In the genomic region with DNA sequence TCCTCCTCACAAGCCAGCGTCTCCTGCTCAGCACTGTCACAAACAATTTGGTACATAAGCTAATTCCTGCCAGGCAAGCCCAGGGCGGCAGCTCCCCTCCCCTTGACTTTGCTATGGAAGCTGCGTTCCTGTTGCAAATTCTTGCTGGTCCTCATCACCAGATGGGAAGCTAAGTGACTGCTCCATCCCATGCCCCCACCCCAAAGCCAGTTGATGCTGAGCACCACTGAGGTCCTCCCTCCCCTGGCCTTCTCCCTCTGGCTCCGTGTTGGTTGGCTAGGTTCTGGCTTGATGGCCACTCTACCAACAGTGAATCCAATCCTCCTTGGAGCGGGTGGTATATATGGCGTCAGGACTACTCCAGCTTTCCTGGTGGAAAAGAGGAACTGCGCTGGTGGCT, we compare ENCODE assay signal across 20 cellular contexts. TPM values are rescaled to one million over a fixed set of nuclear protein-coding genes. Genes with fewer than 3 reads are reported as not detected.
A peak's percentile ranks its signal among the peaks of the same experiment; 100 is the strongest.
DNase-seq lines count a peak whose midpoint lies in the region; ATAC-seq, FAIRE-seq and TF ChIP-seq lines count a peak whose summit lies in the region.
"Had no signal": no experiment of that assay in that cellular context is flagged by ENCODE, and none has a peak within 500 bp of the region (broad histone marks: within the 10 kb centered on the region; RNA-seq: fewer than 3 reads in every experiment).

No MANE protein-coding gene starts in this region.

- H3K36me3 Mint-ChIP-seq in stimulated activated effector memory CD8-positive, alpha-beta T cell treated with anti-CD3 and anti-CD28 coated beads, Interleukin-12 subunit alpha, Interleukin-12 subunit beta, amount 100 ng/mL, for 72 hours: peaks cover 14% of the 10 kb centered on the region

- H3K27me3 ChIP-seq in H1 (replicated peaks in 1 of 4; ENCODE audit: control insufficient read depth in 3 of 4, extremely low read depth in 1 of 4, insufficient read depth in 3 of 4, low read length in 3 of 4): no peaks in the 10 kb centered on the region
- H3K27me3 ChIP-seq: MG63 had no signal

- H3K23ac ChIP-seq in H1 (ENCODE audit: insufficient read length): no peak overlapping the region

- 0 out of 2 replicates have a peak overlapping the region, but pooled peaks have one; percentile 20 for H2BK15ac ChIP-seq in H1 (ENCODE audit: low read length)

- no peaks in the 10 kb centered on the region for H3K79me1 ChIP-seq in H1 (ENCODE audit: low read depth, low read length)

- 0 out of 2 replicates have a peak overlapping the region, but pooled peaks have one; percentile 78 for H2BK12ac ChIP-seq in H1 (ENCODE audit: low read depth, low read length)

- H3K4me3 ChIP-seq in H1 (ENCODE audit: extremely low read depth in 1 of 4, insufficient read depth in 2 of 4, low read depth in 3 of 4, low read length in 4 of 4): no peak overlapping the region
- H3K4me3 ChIP-seq: GM12878, MG63 had no signal

- H4K20me1 ChIP-seq in H1 (replicated peaks in 1 of 2; ENCODE audit: control insufficient read depth in 1 of 2, insufficient read depth in 2 of 2, low read length in 2 of 2): no peaks in the 10 kb centered on the region

- H3K4ac ChIP-seq in H1 (replicated peaks; ENCODE audit: insufficient read length, low read depth, low read length): peak overlapping the region; percentile 72

- H3K9me3 ChIP-seq in H1 (ENCODE audit: insufficient read depth in 2 of 2, low read depth in 1 of 2, low read length in 1 of 2): no peaks in the 10 kb centered on the region
- H3K9me3 ChIP-seq: MG63 had no signal

- CTCF ChIA-PET in H1 (lab: Charles Lee; ENCODE audit: partially characterized antibody): interaction anchor here (0.9 to 4.7 kb wide), 6 partner anchors 18 to 113 kb away, joined by 3 to 30 read pairs (median 4); no protein-coding TSS in a partner anchor

- H4K91ac ChIP-seq in H1 (replicated peaks; ENCODE audit: insufficient read length, low read length): peak overlapping the region; percentile 25

- peaks cover 8 to 24% (median 18%) of the 10 kb centered on the region in 4 experiments for H3K4me1 ChIP-seq in H1 (replicated peaks in 1 of 4; ENCODE audit: control insufficient read depth in 3 of 4, insufficient read depth in 4 of 4, low read length in 3 of 4)

- H3K18ac ChIP-seq in H1 (ENCODE audit: extremely low read depth, low read length): peak overlapping the region; percentile 28

- no peak overlapping the region for H3K14ac ChIP-seq in H1 (ENCODE audit: insufficient read length)

- no peak for DNase-seq in GM12891 (ENCODE audit: insufficient read length, low spot score)
- DNase-seq in H1 (ENCODE audit: low read depth in 1 of 2, low spot score in 2 of 2): no peak
- DNase-seq in stimulated activated effector memory CD8-positive, alpha-beta T cell treated with anti-CD3 and anti-CD28 coated beads, Interleukin-12 subunit alpha, Interleukin-12 subunit beta, amount 100 ng/mL, for 72 hours (ENCODE audit: low spot score in 2 of 2): no peak
- DNase-seq in MV-4-11 (lab: John Stamatoyannopoulos, UW): no peak
- DNase-seq in nucleus accumbens (lab: John Stamatoyannopoulos, UW): no peak
- DNase-seq: DMS 273 treated with DMSO at 0.1 percent for 48 hours, GDM1, GOT3, Karpas-422, MG63, NCI-H1105, NCI-H1694 treated with DMSO at 0.1 percent for 48 hours, NCI-H2107, NCI-H2227 treated with DMSO at 0.1 percent for 48 hours, NCI-H524 had no signal

- ATAC-seq in stimulated activated effector memory CD8-positive, alpha-beta T cell treated with anti-CD3 and anti-CD28 coated beads, Interleukin-12 subunit alpha, Interleukin-12 subunit beta, amount 100 ng/mL, for 72 hours: no peak
- no peak for ATAC-seq in HG02588 (IDR thresholded peaks at IDR 0.05; ENCODE audit: unreplicated experiment)
- ATAC-seq: GM12878 had no signal

- POLR2A ChIA-PET in H1 (lab: Charles Lee; ENCODE audit: partially characterized antibody): interaction anchor here (0.6 to 2.6 kb wide), 11 partner anchors 9 to 216 kb away, joined by 3 to 7 read pairs (median 5); a partner anchor contains a TSS

- peak overlapping the region; percentile 69; the same call in 1 of the 2 replicates for H2BK5ac ChIP-seq in H1 (ENCODE audit: low read depth, low read length)

- no peaks in the 10 kb centered on the region for H3K23me2 ChIP-seq in H1 (ENCODE audit: low read depth, low read length)

- H3K4me2 ChIP-seq in H1 (ENCODE audit: insufficient read depth in 1 of 2, low read depth in 2 of 2, low read length in 2 of 2): no peak overlapping the region

- peaks cover 0 to 13% (median 5%) of the 10 kb centered on the region in 4 experiments; a peak in 4 of 8 replicates for H3K36me3 ChIP-seq in H1 (ENCODE audit: control insufficient read depth in 2 of 4, insufficient read depth in 4 of 4, low read length in 3 of 4)

- TF ChIP-seq POLR2A in GM12891 (IDR thresholded peaks at IDR 0.05; ENCODE audit: low read depth, low read length) (no peak), H1 (IDR thresholded peaks at IDR 0.05; ENCODE audit: control extremely low read depth in 1 of 2, low read depth in 2 of 2, low read length in 2 of 2) (no peak)

- H3K27ac Mint-ChIP-seq in stimulated activated effector memory CD8-positive, alpha-beta T cell treated with anti-CD3 and anti-CD28 coated beads, Interleukin-12 subunit alpha, Interleukin-12 subunit beta, amount 100 ng/mL, for 72 hours: peak overlapping the region; percentile 64

- peak overlapping the region; percentile 23 for H4K5ac ChIP-seq in H1 (ENCODE audit: insufficient read length, low read depth, low read length)

- TF ChIP-seq EP300 in H1 (IDR thresholded peaks at IDR 0.05; ENCODE audit: borderline replicate concordance in 1 of 2, low read depth in 2 of 2, low read length in 2 of 2): no peak

- TF ChIP-seq CTCF in H1 (IDR thresholded peaks at IDR 0.05; ENCODE audit: control extremely low read depth in 1 of 3, insufficient read depth in 1 of 3, low read depth in 1 of 3, low read length in 3 of 3): no peak

- 91% methylated on average over 7 of the region's 7 CpGs; no CpG with 5 or more reads in 1 of the 2 experiments for WGBS in H1 (ENCODE audit: extremely low coverage in 1 of 2, insufficient coverage in 1 of 2, insufficient read length in 1 of 2, insufficient replicate concordance in 2 of 2, low coverage in 1 of 2, low lambda C conversion rate in 2 of 2, missing lambda C conversion rate in 1 of 2), 2 experiments

- peak overlapping the region; percentile 26 for H3K27ac ChIP-seq in angular gyrus (ENCODE audit: low read depth, low read length)
- peak overlapping the region; percentile 41; the same call in 1 of the 2 replicates for H3K27ac ChIP-seq in H1 (ENCODE audit: low read depth, low read length)
- H3K27ac ChIP-seq: C4-2B had no signal

- no peaks in the 10 kb centered on the region for H3K79me2 ChIP-seq in H1 (ENCODE audit: control insufficient read depth in 1 of 2, insufficient read depth in 2 of 2, low read length in 2 of 2)

- no peak overlapping the region for H2AFZ ChIP-seq in H1 (ENCODE audit: low read length)

- no peak for TF ChIP-seq RAD21 in H1 (IDR thresholded peaks at IDR 0.05 in 1 of 2, conservative IDR thresholded peaks at IDR 0.05 in 1 of 2; ENCODE audit: low read depth in 2 of 2, low read length in 2 of 2)

- H2AK5ac ChIP-seq in H1 (ENCODE audit: low read depth, low read length): peak overlapping the region; percentile 66; the same call in 1 of the 2 replicates

- peak overlapping the region; percentile 38 for H4K8ac ChIP-seq in H1 (ENCODE audit: extremely low read depth, insufficient read depth, low read length)

- peak overlapping the region; percentile 89; the same call in 1 of the 2 replicates for H2BK20ac ChIP-seq in H1 (ENCODE audit: low read length)

- no peak overlapping the region for H3K4me3 Mint-ChIP-seq in stimulated activated effector memory CD8-positive, alpha-beta T cell treated with anti-CD3 and anti-CD28 coated beads, Interleukin-12 subunit alpha, Interleukin-12 subunit beta, amount 100 ng/mL, for 72 hours

- H2BK120ac ChIP-seq in H1 (replicated peaks; ENCODE audit: low read depth, low read length): peak overlapping the region; percentile 3

- no peak overlapping the region for H3K56ac ChIP-seq in H1 (replicated peaks; ENCODE audit: insufficient read length, low read depth, low read length)

- no peaks in the 10 kb centered on the region for H3K9me3 Mint-ChIP-seq in stimulated activated effector memory CD8-positive, alpha-beta T cell treated with anti-CD3 and anti-CD28 coated beads, Interleukin-12 subunit alpha, Interleukin-12 subunit beta, amount 100 ng/mL, for 72 hours

- no peak overlapping the region for H3K9ac ChIP-seq in H1 (replicated peaks in 1 of 4; ENCODE audit: extremely low read depth in 1 of 4, low read depth in 3 of 4, low read length in 3 of 4)

- H3K4me1 Mint-ChIP-seq in stimulated activated effector memory CD8-positive, alpha-beta T cell treated with anti-CD3 and anti-CD28 coated beads, Interleukin-12 subunit alpha, Interleukin-12 subunit beta, amount 100 ng/mL, for 72 hours: peaks cover 19% of the 10 kb centered on the region

- no peak for FAIRE-seq in GM12891 (lab: Jason Lieb, UNC)
- no peak for FAIRE-seq in H1 (lab: Jason Lieb, UNC)
- FAIRE-seq: GM12878, GM18507 had no signal

TF ChIP-seq in GM12891, 5 proteins besides CTCF, POLR2A, EP300 and RAD21:
- no peak for TF ChIP-seq PAX5 (IDR thresholded peaks at IDR 0.05; ENCODE audit: insufficient read depth, low read length, severe bottlenecking)
- peak; percentile 36; the same call in 1 of the 2 replicates for TF ChIP-seq SPI1 (IDR thresholded peaks at IDR 0.05; ENCODE audit: low read depth, low read length)
TF ChIP-seq in GM12891: peak in this region for 1.

TF ChIP-seq in H1, 55 proteins besides CTCF, POLR2A, EP300 and RAD21 (continues in another document):
- TF ChIP-seq, protein P1, sequence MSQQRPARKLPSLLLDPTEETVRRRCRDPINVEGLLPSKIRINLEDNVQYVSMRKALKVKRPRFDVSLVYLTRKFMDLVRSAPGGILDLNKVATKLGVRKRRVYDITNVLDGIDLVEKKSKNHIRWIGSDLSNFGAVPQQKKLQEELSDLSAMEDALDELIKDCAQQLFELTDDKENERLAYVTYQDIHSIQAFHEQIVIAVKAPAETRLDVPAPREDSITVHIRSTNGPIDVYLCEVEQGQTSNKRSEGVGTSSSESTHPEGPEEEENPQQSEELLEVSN (IDR thresholded peaks at IDR 0.05): no peak

RNA-seq across cellular contexts. Expression of a gene that starts 34.4 kb away (rescaled TPM):
- 0.64 TPM for polyA plus RNA-seq in GM12891 (2012; ENCODE audit: low read depth, missing spikeins)
- total RNA-seq in H1 (2021; fragmentation: NEBNext Ultra II Directional; extraction: Animal tissue kit (Norgen Biotek cat#: 25700)): 55.5 and 57.2 TPM in 2 replicates
- 75.0 and 99.6 TPM in 2 replicates for polyA plus RNA-seq in H1 (2011; rRNA removed)
- 70.3 TPM for polyA plus RNA-seq in H1 (2011; cell fraction: cytosol; rRNA removed)
- 39.1 TPM for polyA plus RNA-seq in H1 (2011; cell fraction: nucleus; rRNA removed)
- 46.5 to 58.4 TPM (median 54.3 TPM) in 4 replicates for polyA plus RNA-seq in H1 (2012, experiment 1 of 2)
- 39.4 TPM for polyA plus RNA-seq in H1 (2012, experiment 2 of 2)
- 51.2 TPM for polyA plus RNA-seq in H1 (2013, experiment 1 of 2)
- 48.0 TPM for polyA plus RNA-seq in H1 (2013, experiment 2 of 2)
- polyA minus RNA-seq in H1 (2011; rRNA and poly(A)+ RNA removed): 68.1 and 68.2 TPM in 2 replicates
- 15.8 TPM for polyA minus RNA-seq in H1 (2011; cell fraction: cytosol; rRNA and poly(A)+ RNA removed)
- polyA minus RNA-seq in H1 (2011; cell fraction: nucleus; rRNA and poly(A)+ RNA removed): 28.2 TPM
